ENCODE assay signal across 7 cellular contexts in the genomic region with DNA sequence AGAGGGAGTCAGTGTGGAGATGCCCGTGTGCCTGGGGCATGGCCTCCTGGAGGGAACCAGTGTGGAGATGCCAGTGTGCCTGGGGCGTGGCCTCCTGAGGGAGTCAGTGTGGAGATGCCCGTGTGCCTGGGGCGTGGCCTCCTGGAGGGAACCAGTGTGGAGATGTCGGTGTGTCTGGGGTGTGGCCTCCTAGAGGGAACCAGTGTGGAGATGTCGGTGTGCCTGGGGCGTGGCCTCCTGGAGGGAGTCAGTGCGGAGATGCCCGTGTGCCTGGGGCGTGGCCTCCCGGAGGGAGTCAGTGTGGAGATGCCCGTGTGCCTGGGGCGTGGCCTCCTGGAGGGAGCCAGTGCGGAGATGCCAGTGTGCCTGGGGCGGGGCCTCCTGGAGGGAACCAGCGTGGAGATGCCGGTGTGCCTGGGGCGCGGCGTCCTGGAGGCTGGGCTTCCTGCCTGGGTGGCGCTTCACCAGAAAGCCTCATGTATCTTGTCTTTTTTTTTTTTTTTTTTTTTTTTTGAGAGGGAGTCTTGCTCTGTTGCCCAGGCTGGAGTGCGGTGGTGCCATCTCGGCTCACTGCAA. TPM values are rescaled to one million over a fixed set of nuclear protein-coding genes. Genes with fewer than 3 reads are reported as not detected.
DNase-seq lines count a peak whose midpoint lies in the region; ATAC-seq, FAIRE-seq and TF ChIP-seq lines count a peak whose summit lies in the region.
"Not testable (repeated sequence)": the region's sequence is repeated elsewhere in the genome, so short reads cannot be mapped to it uniquely, and the experiment has no call there.

No MANE protein-coding gene starts in this region.

- peaks cover 18 to 22% of the 10 kb centered on the region in 2 experiments for H3K36me3 ChIP-seq in keratinocyte (ENCODE audit: control insufficient read depth in 2 of 2, extremely low read depth in 1 of 2, insufficient read depth in 2 of 2, low read length in 2 of 2)

- H3K27me3 ChIP-seq in keratinocyte (ENCODE audit: control insufficient read depth, extremely low read depth, insufficient read depth, low read length) = not testable (repeated sequence)

- peaks cover 13% of the 10 kb centered on the region for H3K36me3 Mint-ChIP-seq in stimulated activated naive CD8-positive, alpha-beta T cell treated with anti-CD3 and anti-CD28 coated beads, Interleukin-15, Interleukin-2, amounts not matched to agents 100 ng/mL and 50 ng/mL, for 24 hours (ENCODE audit: low read depth)

- not testable (repeated sequence) for TF ChIP-seq POLR2A in A549 (IDR thresholded peaks at IDR 0.05; ENCODE audit: low read length); H54 (IDR thresholded peaks at IDR 0.05; ENCODE audit: low read depth, low read length)

- H2AFZ ChIP-seq in keratinocyte (ENCODE audit: control insufficient read depth, low read length) = not testable (repeated sequence)

- CTCF ChIA-PET in A549 (lab: Yijun Ruan, JAX) = interaction anchor here (0.7 kb wide), 1 partner anchor 79 kb away, joined by 3 read pairs; no protein-coding TSS in a partner anchor

- peaks cover 33% of the 10 kb centered on the region for H3K79me2 ChIP-seq in keratinocyte (ENCODE audit: control insufficient read depth, insufficient read depth, low read length)

- not testable (repeated sequence) for H3K27ac ChIP-seq in A549; keratinocyte (ENCODE audit: control insufficient read depth, insufficient read depth, low read length)

- DNase-seq in A549 (ENCODE audit: low read depth in 1 of 2, low spot score in 1 of 2) (peak; percentile 17 to 91), NCI-H146 (lab: John Stamatoyannopoulos, UW) (peak; percentile 92), NCI-H69 (lab: John Stamatoyannopoulos, UW) (peak; percentile 92), T1000 (lab: John Stamatoyannopoulos, UW) (peak; percentile 60), keratinocyte (ENCODE audit: low read depth, low spot score) (peak; percentile 61)
- DNase-seq in H54 (ENCODE audit: insufficient read length, low spot score) = not testable (repeated sequence)

- dilution Hi-C loops in keratinocyte (cut with MboI; ENCODE audit: extremely low pct_ligation_motif_present, low sequenced_read_pairs) = not testable (repeated sequence)

- POLR2A ChIA-PET in A549 (lab: Yijun Ruan, JAX) = interaction anchor here (0.6 kb wide), 1 partner anchor 136 kb away, joined by 7 read pairs; no protein-coding TSS in a partner anchor

- not testable (repeated sequence) for H3K4me3 Mint-ChIP-seq in stimulated activated naive CD8-positive, alpha-beta T cell treated with anti-CD3 and anti-CD28 coated beads, Interleukin-15, Interleukin-2, amounts not matched to agents 100 ng/mL and 50 ng/mL, for 24 hours

- not testable (repeated sequence) for H4K20me1 ChIP-seq in keratinocyte (ENCODE audit: control insufficient read depth, extremely low read depth, insufficient read depth, low read length)

- not testable (repeated sequence) for H3K27me3 Mint-ChIP-seq in stimulated activated naive CD8-positive, alpha-beta T cell treated with anti-CD3 and anti-CD28 coated beads, Interleukin-15, Interleukin-2, amounts not matched to agents 100 ng/mL and 50 ng/mL, for 24 hours

- peak overlapping the region; percentile 35 for H3K4me3 ChIP-seq in A549
- H3K4me3 ChIP-seq in keratinocyte (ENCODE audit: control insufficient read depth in 2 of 3, extremely low read depth in 1 of 3, insufficient read depth in 2 of 3, low read depth in 1 of 3, low read length in 3 of 3) = not testable (repeated sequence)

- not testable (repeated sequence) for H3K9me3 ChIP-seq in A549; keratinocyte (ENCODE audit: control insufficient read depth, low read depth, low read length)

- peak overlapping the region; percentile 31 for H3K27ac Mint-ChIP-seq in stimulated activated naive CD8-positive, alpha-beta T cell treated with anti-CD3 and anti-CD28 coated beads, Interleukin-15, Interleukin-2, amounts not matched to agents 100 ng/mL and 50 ng/mL, for 24 hours

- WGBS in A549 (ENCODE audit: missing lambda C conversion rate) = 32% methylated on average over 7 of the region's 23 CpGs

- not testable (repeated sequence) for H3K4me1 ChIP-seq in A549; keratinocyte (ENCODE audit: control insufficient read depth, extremely low read depth, insufficient read depth, low read length)

- TF ChIP-seq CTCF in A549 (IDR thresholded peaks at IDR 0.05); keratinocyte (optimal IDR thresholded peaks at IDR 0.05 in 1 of 3, IDR thresholded peaks at IDR 0.05 in 1 of 3, conservative IDR thresholded peaks at IDR 0.05 in 1 of 3; ENCODE audit: extremely low read depth in 1 of 3, insufficient read depth in 2 of 3, low read length in 3 of 3): not testable (repeated sequence)

- not testable (repeated sequence) for FAIRE-seq in A549 (lab: Jason Lieb, UNC); keratinocyte (lab: Jason Lieb, UNC)
- peak; percentile 20 for FAIRE-seq in H54 (lab: Jason Lieb, UNC)

- ATAC-seq in A549 = peak; percentile 83 to 95

- H3K9me1 ChIP-seq in keratinocyte (ENCODE audit: control insufficient read depth, extremely low read depth, insufficient read depth, low read length) = not testable (repeated sequence)

- not testable (repeated sequence) for TF ChIP-seq RAD21 in A549 (conservative IDR thresholded peaks at IDR 0.05 in 1 of 2, IDR thresholded peaks at IDR 0.05 in 1 of 2)

- TF ChIP-seq EP300 in A549 (IDR thresholded peaks at IDR 0.05) = not testable (repeated sequence)

- H3K4me2 ChIP-seq in A549 = peak overlapping the region; percentile 70
- not testable (repeated sequence) for H3K4me2 ChIP-seq in keratinocyte (ENCODE audit: control insufficient read depth, extremely low read depth, insufficient read depth, low read depth, low read length)

- not testable (repeated sequence) for H3K9me3 Mint-ChIP-seq in stimulated activated naive CD8-positive, alpha-beta T cell treated with anti-CD3 and anti-CD28 coated beads, Interleukin-15, Interleukin-2, amounts not matched to agents 100 ng/mL and 50 ng/mL, for 24 hours

- H3K4me1 Mint-ChIP-seq in stimulated activated naive CD8-positive, alpha-beta T cell treated with anti-CD3 and anti-CD28 coated beads, Interleukin-15, Interleukin-2, amounts not matched to agents 100 ng/mL and 50 ng/mL, for 24 hours (ENCODE audit: low read depth) = not testable (repeated sequence)

- H3K9ac ChIP-seq in keratinocyte (ENCODE audit: control insufficient read depth, extremely low read depth, insufficient read depth, low read length) = not testable (repeated sequence)

RNA-seq across cellular contexts. Expression of gene LAMP1, which starts 17.9 kb away (rescaled TPM):
- polyA plus RNA-seq in A549 (2011; rRNA removed) (58.2 and 58.7 TPM in 2 replicates), A549 (2017; fragmentation: RNase III; extraction: RNeasy Plus Mini Kit Qiagen cat#74134 plus additional on column Dnase treatment) (106 to 117 TPM (median 114 TPM) in 3 replicates), keratinocyte (202 to 251 TPM (median 232 TPM) in 3 replicates)
- polyA plus RNA-seq in A549 (2012; cell fraction: cytosol; rRNA removed) = 56.5 and 61.1 TPM in 2 replicates
- polyA plus RNA-seq in A549 (2012; cell fraction: nucleus; rRNA removed) = 113 and 119 TPM in 2 replicates
- polyA minus RNA-seq in A549 (2011; rRNA and poly(A)+ RNA removed) = 33.4 and 39.2 TPM in 2 replicates
- 126 TPM for polyA plus RNA-seq in keratinocyte (2011; ENCODE audit: low read depth)
- polyA plus RNA-seq in keratinocyte (2011; cell fraction: cytosol; rRNA removed) = 129 and 132 TPM in 2 replicates
- 514 and 524 TPM in 2 replicates for polyA plus RNA-seq in keratinocyte (2011; cell fraction: nucleus; rRNA removed)
- polyA plus RNA-seq in keratinocyte (2012; ENCODE audit: low replicate concordance) = 268 and 311 TPM in 2 replicates
- 111 to 194 TPM (median 170 TPM) in 3 replicates for polyA minus RNA-seq in keratinocyte
- polyA minus RNA-seq in keratinocyte (2011; cell fraction: cytosol; rRNA and poly(A)+ RNA removed) = 175 TPM
- polyA minus RNA-seq in keratinocyte (2011; cell fraction: nucleus; rRNA and poly(A)+ RNA removed) = 272 and 353 TPM in 2 replicates

RNA-seq across cellular contexts. Expression of gene GRTP1, which starts 48.9 kb away (rescaled TPM):
- 3.7 and 3.8 TPM in 2 replicates for polyA plus RNA-seq in A549 (2011; rRNA removed)
- 1.8 and 2.1 TPM in 2 replicates for polyA plus RNA-seq in A549 (2012; cell fraction: cytosol; rRNA removed)
- polyA plus RNA-seq in A549 (2012; cell fraction: nucleus; rRNA removed) = 2.4 and 3.8 TPM in 2 replicates
- 1.7 to 2.2 TPM (median 1.7 TPM) in 3 replicates for polyA plus RNA-seq in A549 (2017; fragmentation: RNase III; extraction: RNeasy Plus Mini Kit Qiagen cat#74134 plus additional on column Dnase treatment)
- 1.4 and 2.2 TPM in 2 replicates for polyA minus RNA-seq in A549 (2011; rRNA and poly(A)+ RNA removed)
- 2.8 to 5.2 TPM (median 2.8 TPM) in 3 replicates for polyA plus RNA-seq in keratinocyte
- 2.2 TPM for polyA plus RNA-seq in keratinocyte (2011; ENCODE audit: low read depth)
- polyA plus RNA-seq in keratinocyte (2011; cell fraction: cytosol; rRNA removed) = 2.8 and 2.9 TPM in 2 replicates
- polyA plus RNA-seq in keratinocyte (2011; cell fraction: nucleus; rRNA removed) = 3.6 and 5.5 TPM in 2 replicates
- polyA plus RNA-seq in keratinocyte (2012; ENCODE audit: low replicate concordance) = 4.0 and 5.8 TPM in 2 replicates
- 0.96 to 3.3 TPM (median 1.8 TPM) in 3 replicates for polyA minus RNA-seq in keratinocyte
- polyA minus RNA-seq in keratinocyte (2011; cell fraction: cytosol; rRNA and poly(A)+ RNA removed) = 2.9 TPM
- 1.2 and 1.9 TPM in 2 replicates for polyA minus RNA-seq in keratinocyte (2011; cell fraction: nucleus; rRNA and poly(A)+ RNA removed)
